In genomic region chr20:63657937-63658748, GRCh38 we compare ENCODE assay signal across 8 cellular contexts. TPM values are rescaled to one million over a fixed set of nuclear protein-coding genes. Genes with fewer than 3 reads are reported as not detected.
DNase-seq lines count a peak whose midpoint lies in the region; ATAC-seq and TF ChIP-seq lines count a peak whose summit lies in the region.

RTEL1 (plus strand) TSS chr20:63658312; CDS start chr20:63659403, 1,091 bp downstream.

- H3K27me3 ChIP-seq in Panc1 (ENCODE audit: control insufficient read depth, insufficient read depth, low read length) (no peaks in the 10 kb centered on the region), muscle layer of colon (ENCODE audit: control insufficient read depth in 1 of 2, insufficient read depth in 2 of 2, low read length in 2 of 2) (no peaks in the 10 kb centered on the region)

- POLR2A ChIA-PET in Panc1 (lab: Charles Lee) = interaction anchor here (0.6 kb wide), 1 partner anchor 17 kb away, joined by 3 read pairs; no protein-coding TSS in a partner anchor

- CTCF ChIA-PET in Panc1 (lab: Charles Lee) = interaction anchor here (0.9 kb wide), 1 partner anchor 17 kb away, joined by 6 read pairs; no protein-coding TSS in a partner anchor

- peaks cover 3% of the 10 kb centered on the region; the same call in 1 of the 2 replicates for H3K36me3 ChIP-seq in Panc1 (ENCODE audit: control insufficient read depth, insufficient read depth, low read length)
- peaks cover 24% of the 10 kb centered on the region for H3K36me3 ChIP-seq in muscle layer of colon (ENCODE audit: insufficient read depth, low read length)

- intact Hi-C loops in Panc1 (cut with micrococcal nuclease; ENCODE audit: unreplicated experiment) = no loop called here

- no peaks in the 10 kb centered on the region for H3K9me3 Mint-ChIP-seq in activated T-cell treated with anti-CD3 and anti-CD28 coated beads, Interleukin-2, amount 50 U/mL, for 4 hours

- H3K9me3 ChIP-seq in Panc1 (ENCODE audit: control insufficient read depth, insufficient read depth, low read depth, low read length) = no peaks in the 10 kb centered on the region
- H3K9me3 ChIP-seq in muscle layer of colon (ENCODE audit: low read length) = no peaks in the 10 kb centered on the region

- peak within 1 kb of the TSS; percentile 94 for H3K4me3 Mint-ChIP-seq in activated T-cell treated with anti-CD3 and anti-CD28 coated beads, Interleukin-2, amount 50 U/mL, for 4 hours

- ATAC-seq in GM21717 (IDR thresholded peaks at IDR 0.05; ENCODE audit: unreplicated experiment) (peak; percentile 75), Panc1 (peak; percentile 95), esophagus mucosa (peak; percentile 84)
- ATAC-seq in activated T-cell treated with anti-CD3 and anti-CD28 coated beads, Interleukin-2, amount 50 U/mL, for 4 hours = peak; percentile 88 to 89

- H3K36me3 Mint-ChIP-seq in activated T-cell treated with anti-CD3 and anti-CD28 coated beads, Interleukin-2, amount 50 U/mL, for 4 hours (ENCODE audit: insufficient read depth) = peaks cover 4% of the 10 kb centered on the region

- H3K27me3 Mint-ChIP-seq in activated T-cell treated with anti-CD3 and anti-CD28 coated beads, Interleukin-2, amount 50 U/mL, for 4 hours (ENCODE audit: low read depth) = no peaks in the 10 kb centered on the region

- peak; percentile 96 for DNase-seq in DMS53 (lab: John Stamatoyannopoulos, UW)
- DNase-seq in KBM-7 = peak; percentile 91
- peak; percentile 71 for DNase-seq in Panc1 (ENCODE audit: low read depth, low spot score)
- peak; percentile 86 for DNase-seq in activated T-cell treated with anti-CD3 and anti-CD28 coated beads, Interleukin-2, amount 50 U/mL, for 4 hours
- DNase-seq in stimulated activated CD8-positive, alpha-beta memory T cell treated with anti-CD3 and anti-CD28 coated beads, Interleukin-7, amount 100 ng/mL, for 24 hours (ENCODE audit: low read depth) = peak; percentile 81

- H3K4me1 ChIP-seq in Panc1 (ENCODE audit: control insufficient read depth, insufficient read depth, low read length) (peaks cover 9% of the 10 kb centered on the region), muscle layer of colon (ENCODE audit: insufficient read depth, low read length) (peaks cover 32% of the 10 kb centered on the region)

- H3K9ac ChIP-seq in muscle layer of colon (ENCODE audit: low read length) = peak within 1 kb of the TSS; percentile 70

- TF ChIP-seq CTCF in Panc1 (IDR thresholded peaks at IDR 0.05) = no peak

- H3K4me1 Mint-ChIP-seq in activated T-cell treated with anti-CD3 and anti-CD28 coated beads, Interleukin-2, amount 50 U/mL, for 4 hours (ENCODE audit: low read depth) = peaks cover 26% of the 10 kb centered on the region

- peak within 1 kb of the TSS; percentile 90 for H3K27ac ChIP-seq in Panc1 (ENCODE audit: low read length)
- H3K27ac ChIP-seq in muscle layer of colon (ENCODE audit: low read depth, low read length) = peak within 1 kb of the TSS; percentile 92

- in situ Hi-C loops in KBM-7 (cut with MboI; ENCODE audit: low pct_unique_long_range_greater_than_20kb, low sequenced_read_pairs) = no loop called here
- in situ Hi-C loops in Panc1 (cut with HindIII; ENCODE audit: low pct_unique_long_range_greater_than_20kb, low sequenced_read_pairs) = no loop called here

- BruUV-seq in Panc1 (replicated peaks; lab: Mats Ljungman, UMichigan) = no TSS peak

- H3K4me3 ChIP-seq in Panc1 (ENCODE audit: low read depth in 2 of 2, low read length in 2 of 2) (peak within 1 kb of the TSS; percentile 92 to 95), muscle layer of colon (ENCODE audit: low read depth in 1 of 2, low read length in 2 of 2) (peak within 1 kb of the TSS; percentile 77 to 97)

RNA-seq across cellular contexts. Expression of gene RTEL1, which starts in this region (rescaled TPM):
- total RNA-seq in Panc1 (2021; ENCODE audit: unreplicated experiment) (26.1 TPM), esophagus mucosa (12.2 TPM)
- 13.1 TPM for polyA plus RNA-seq in Panc1 (2012; ENCODE audit: insufficient read length)
- 10 to 100 TPM; 50.6 to 67.7 (median 62.3) TPM for total RNA-seq in activated T-cell treated with anti-CD3 and anti-CD28 coated beads, Interleukin-2, amount 50 U/mL, for 4 hours

Comparison
In these comparisons a context has a peak if more than half of its experiments do, and no peak if none do; other contexts are left out.
1. Peak in every context shown above with its lines: DNase-seq, ATAC-seq, H3K4me3 ChIP-seq and H3K27ac ChIP-seq.